In the genomic region with DNA sequence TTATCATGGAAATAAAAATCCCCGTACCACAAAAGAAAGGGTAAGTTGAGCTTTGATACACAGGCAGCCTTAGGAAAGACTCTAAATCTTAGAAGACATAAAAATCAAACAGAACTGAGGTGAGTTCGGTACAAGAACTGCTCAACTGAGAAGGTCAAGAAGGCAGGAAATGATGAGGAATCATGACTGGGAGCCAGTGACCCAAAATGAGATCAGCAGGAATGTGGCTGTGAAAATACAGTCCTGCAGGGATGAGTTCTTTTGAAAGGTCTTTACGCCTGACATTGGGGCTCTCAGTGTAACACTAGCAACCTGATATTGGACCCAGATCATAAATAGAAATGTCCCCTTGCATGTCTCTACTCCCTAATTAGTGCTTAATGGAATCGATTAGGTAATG, we compare ENCODE assay signal across 20 cellular contexts. TPM values are rescaled to one million over a fixed set of nuclear protein-coding genes. Genes with fewer than 3 reads are reported as not detected.
A peak's percentile ranks its signal among the peaks of the same experiment; 100 is the strongest.
DNase-seq lines count a peak whose midpoint lies in the region; FAIRE-seq and TF ChIP-seq lines count a peak whose summit lies in the region.
"Had no signal": no experiment of that assay in that cellular context is flagged by ENCODE, and none has a peak within 500 bp of the region (broad histone marks: within the 10 kb centered on the region; RNA-seq: fewer than 3 reads in every experiment).

No MANE protein-coding gene starts in this region.

- H3K9ac ChIP-seq in fibroblast of lung (ENCODE audit: insufficient read depth, low read length) = no peak overlapping the region

- H4K20me1 ChIP-seq in fibroblast of lung (ENCODE audit: control insufficient read depth, extremely low read depth, insufficient read depth, low read length) = no peaks in the 10 kb centered on the region

- FAIRE-seq in RCC 7860 (lab: Jason Lieb, UNC) = no peak

- no peak overlapping the region for H3K27ac ChIP-seq in fibroblast of lung (ENCODE audit: insufficient read depth, low read length)
- H3K27ac ChIP-seq: esophagus squamous epithelium, heart left ventricle, tibial artery had no signal

- H2AFZ ChIP-seq in fibroblast of lung (ENCODE audit: low read length) = no peak overlapping the region

- H3K4me1 Mint-ChIP-seq in nephron progenitor cell = peaks cover 29% of the 10 kb centered on the region

- H3K9me3 Mint-ChIP-seq in nephron progenitor cell = no peaks in the 10 kb centered on the region

- H3K4me2 ChIP-seq in fibroblast of lung (ENCODE audit: extremely low read depth, insufficient read depth, low read length) = no peak overlapping the region
- H3K4me2 ChIP-seq: smooth muscle cell had no signal

- no peaks in the 10 kb centered on the region for H3K79me2 ChIP-seq in fibroblast of lung (ENCODE audit: control insufficient read depth, insufficient read depth, low read length)

- DNase-seq in ELR (ENCODE audit: low read depth) (peak; percentile 27), RCC 7860 (ENCODE audit: low spot score) (peak; percentile 8), fibroblast of lung (ENCODE audit: low read depth in 2 of 2) (peak; percentile 9 to 68), nephron progenitor cell (no peak), NCI-H187 (lab: John Stamatoyannopoulos, UW) (no peak)
- no peak for DNase-seq in activated CD8-positive, alpha-beta memory T cell treated with anti-CD3 and anti-CD28 coated beads, Interleukin-2, amount 50 U/mL, for 48 hours
- no peak for DNase-seq in activated CD8-positive, alpha-beta memory T cell treated with anti-CD3 and anti-CD28 coated beads, Interleukin-2, amount 50 U/mL, for 4 hours
- DNase-seq in activated CD4-positive, alpha-beta T cell treated with anti-CD3 and anti-CD28 coated beads for 1 hour = no peak
- DNase-seq: DMS79 treated with DMSO at 0.1 percent for 48 hours; effector CD8-positive, alpha-beta T cell; esophagus squamous epithelium; heart left ventricle; NCI-H2171 treated with DMSO at 0.1 percent for 48 hours; NCI-H526 treated with DMSO at 0.1 percent for 48 hours; Right ventricle myocardium superior; stimulated activated CD4-positive, alpha-beta T cell treated with anti-CD3 and anti-CD28 coated beads, Interleukin-4, amount 100 ng/mL, for 1 hour; T-helper 1 cell; tibial artery had no signal

- H3K4me3 Mint-ChIP-seq in nephron progenitor cell = no peak overlapping the region
- H3K4me3 Mint-ChIP-seq: stimulated activated naive CD8-positive, alpha-beta T cell treated with anti-CD3 and anti-CD28 coated beads, Interleukin-15, Interleukin-2, amounts not matched to agents 100 ng/mL and 50 ng/mL, for 24 hours had no signal

- no peaks in the 10 kb centered on the region for H3K36me3 ChIP-seq in fibroblast of lung (ENCODE audit: control insufficient read depth, insufficient read depth, low read length)
- H3K36me3 ChIP-seq: esophagus squamous epithelium, heart left ventricle, tibial artery had no signal

- no peak overlapping the region for H3K4me3 ChIP-seq in fibroblast of lung (replicated peaks in 1 of 4; ENCODE audit: control extremely low read depth in 1 of 4, insufficient read depth in 1 of 4, low read depth in 3 of 4, low read length in 4 of 4)
- H3K4me3 ChIP-seq: esophagus squamous epithelium, heart left ventricle, smooth muscle cell, tibial artery had no signal

- H3K36me3 Mint-ChIP-seq in nephron progenitor cell (ENCODE audit: low read depth) = no peaks in the 10 kb centered on the region

- peak overlapping the region; percentile 9 for H3K27ac Mint-ChIP-seq in nephron progenitor cell
- H3K27ac Mint-ChIP-seq: stimulated activated naive CD8-positive, alpha-beta T cell treated with anti-CD3 and anti-CD28 coated beads, Interleukin-15, Interleukin-2, amounts not matched to agents 100 ng/mL and 50 ng/mL, for 24 hours had no signal

- TF ChIP-seq CTCF in fibroblast of lung (conservative IDR thresholded peaks at IDR 0.05 in 1 of 2, IDR thresholded peaks at IDR 0.05 in 1 of 2; ENCODE audit: low read depth in 1 of 2, low read length in 2 of 2) (no peak), nephron progenitor cell (IDR thresholded peaks at IDR 0.05) (no peak)

- peaks cover 5% of the 10 kb centered on the region for H3K4me1 ChIP-seq in fibroblast of lung (ENCODE audit: control insufficient read depth, extremely low read depth, insufficient read depth, low read length)
- H3K4me1 ChIP-seq: esophagus squamous epithelium had no signal

- no peaks in the 10 kb centered on the region for H3K27me3 ChIP-seq in fibroblast of lung (ENCODE audit: control insufficient read depth, insufficient read depth, low read length)
- H3K27me3 ChIP-seq: esophagus squamous epithelium, heart left ventricle, tibial artery had no signal

- H3K9me3 ChIP-seq in fibroblast of lung (ENCODE audit: control insufficient read depth, insufficient read depth, low read depth, low read length) = no peaks in the 10 kb centered on the region
- H3K9me3 ChIP-seq: esophagus squamous epithelium, heart left ventricle, tibial artery had no signal

- H3K27me3 Mint-ChIP-seq in nephron progenitor cell (ENCODE audit: low read depth, poor library complexity) = no peaks in the 10 kb centered on the region
- H3K27me3 Mint-ChIP-seq: stimulated activated naive CD8-positive, alpha-beta T cell treated with anti-CD3 and anti-CD28 coated beads, Interleukin-15, Interleukin-2, amounts not matched to agents 100 ng/mL and 50 ng/mL, for 24 hours had no signal

RNA-seq across cellular contexts. Expression of a gene that starts 56.3 kb away (rescaled TPM):
- 220 and 302 TPM in 2 replicates for total RNA-seq in fibroblast of lung
- polyA plus RNA-seq in fibroblast of lung = 290 and 335 TPM in 2 replicates
- polyA plus RNA-seq in fibroblast of lung (2012) = 236 and 265 TPM in 2 replicates
- 308 and 372 TPM in 2 replicates for polyA minus RNA-seq in fibroblast of lung (ENCODE audit: low replicate concordance)

Comparison
In these comparisons a context has a peak if more than half of its experiments do, and no peak if none do; other contexts are left out.
1. DNase-seq: peak in ELR (single experiment), RCC 7860 (single experiment) and fibroblast of lung (2 of 2); none in nephron progenitor cell (single experiment), activated CD8-positive, alpha-beta memory T cell treated with anti-CD3 and anti-CD28 coated beads, Interleukin-2, amount 50 U/mL, for 48 hours (single experiment), NCI-H187 (0 of 2), activated CD8-positive, alpha-beta memory T cell treated with anti-CD3 and anti-CD28 coated beads, Interleukin-2, amount 50 U/mL, for 4 hours (single experiment) and activated CD4-positive, alpha-beta T cell treated with anti-CD3 and anti-CD28 coated beads for 1 hour (single experiment).